Comparison of ENCODE assay signal across 2 cellular contexts in genomic region chr2:223591596-223591995, GRCh38.
TF ChIP-seq lines count a peak whose summit lies in the region.

No MANE protein-coding gene starts in this region.

TF ChIP-seq in HepG2, 621 proteins besides CTCF, POLR2A, EP300 and RAD21:
- TF ChIP-seq ZNF280B (CRISPR knock-in tag; IDR thresholded peaks at IDR 0.05; ENCODE audit: borderline replicate concordance) (no peak), ZFP62 (CRISPR knock-in tag; IDR thresholded peaks at IDR 0.05) (no peak), HCFC1 (IDR thresholded peaks at IDR 0.05; ENCODE audit: low read depth, low read length) (no peak), HMGXB3 (CRISPR knock-in tag; IDR thresholded peaks at IDR 0.05; ENCODE audit: borderline replicate concordance) (no peak), TBX3 (IDR thresholded peaks at IDR 0.05; ENCODE audit: borderline replicate concordance) (no peak), ISL2 (CRISPR knock-in tag; IDR thresholded peaks at IDR 0.05) (no peak), ZNF790 (CRISPR knock-in tag; IDR thresholded peaks at IDR 0.05; ENCODE audit: borderline replicate concordance) (no peak), ZBTB14 (CRISPR knock-in tag; IDR thresholded peaks at IDR 0.05) (no peak), MXD4 (CRISPR knock-in tag; IDR thresholded peaks at IDR 0.05) (no peak), ZFP91 (CRISPR knock-in tag; IDR thresholded peaks at IDR 0.05; ENCODE audit: borderline replicate concordance) (no peak), JUNB (CRISPR knock-in tag; IDR thresholded peaks at IDR 0.05; ENCODE audit: borderline replicate concordance) (no peak), HNRNPK (IDR thresholded peaks at IDR 0.05; ENCODE audit: low read depth, low read length, poor library complexity, severe bottlenecking) (no peak), ZNF547 (CRISPR knock-in tag; IDR thresholded peaks at IDR 0.05) (no peak), HDAC2 (CRISPR knock-in tag; IDR thresholded peaks at IDR 0.05) (no peak), ZNF235 (CRISPR knock-in tag; IDR thresholded peaks at IDR 0.05; ENCODE audit: borderline replicate concordance) (no peak), MTF1 (CRISPR knock-in tag; IDR thresholded peaks at IDR 0.05) (no peak), U2AF2 (IDR thresholded peaks at IDR 0.05; ENCODE audit: low read depth, low read length) (no peak), ZNF343 (CRISPR knock-in tag; IDR thresholded peaks at IDR 0.05) (no peak)

TF ChIP-seq in HEK293T, 16 proteins besides CTCF, POLR2A, EP300 and RAD21:
- TF ChIP-seq ZNF384 (IDR thresholded peaks at IDR 0.05) (no peak), BHLHE40 (IDR thresholded peaks at IDR 0.05; ENCODE audit: borderline replicate concordance) (no peak), SUZ12 (IDR thresholded peaks at IDR 0.05) (no peak)
TF ChIP-seq in HEK293T: peak in this region for 0.
